In genomic region chr1:201593200-201593828, GRCh38 we compare ENCODE assay signal across 1 cellular context.
TF ChIP-seq lines count a peak whose summit lies in the region.

No MANE protein-coding gene starts in this region.

TF ChIP-seq in SK-N-SH, 30 proteins besides CTCF, POLR2A, EP300 and RAD21 (continued from another document):
- TF ChIP-seq REST (IDR thresholded peaks at IDR 0.05; ENCODE audit: low read depth, low read length) (peak; percentile 78), RFX5 (IDR thresholded peaks at IDR 0.05; ENCODE audit: low read length) (peak; percentile 69), NRF1 (IDR thresholded peaks at IDR 0.05; ENCODE audit: low read depth, low read length) (no peak), TAF1 (IDR thresholded peaks at IDR 0.05; ENCODE audit: borderline replicate concordance, low read depth, low read length) (no peak), JUND (IDR thresholded peaks at IDR 0.05) (peak; percentile 94)
